1 cellular context compared by ENCODE assay signal in the genomic region with DNA sequence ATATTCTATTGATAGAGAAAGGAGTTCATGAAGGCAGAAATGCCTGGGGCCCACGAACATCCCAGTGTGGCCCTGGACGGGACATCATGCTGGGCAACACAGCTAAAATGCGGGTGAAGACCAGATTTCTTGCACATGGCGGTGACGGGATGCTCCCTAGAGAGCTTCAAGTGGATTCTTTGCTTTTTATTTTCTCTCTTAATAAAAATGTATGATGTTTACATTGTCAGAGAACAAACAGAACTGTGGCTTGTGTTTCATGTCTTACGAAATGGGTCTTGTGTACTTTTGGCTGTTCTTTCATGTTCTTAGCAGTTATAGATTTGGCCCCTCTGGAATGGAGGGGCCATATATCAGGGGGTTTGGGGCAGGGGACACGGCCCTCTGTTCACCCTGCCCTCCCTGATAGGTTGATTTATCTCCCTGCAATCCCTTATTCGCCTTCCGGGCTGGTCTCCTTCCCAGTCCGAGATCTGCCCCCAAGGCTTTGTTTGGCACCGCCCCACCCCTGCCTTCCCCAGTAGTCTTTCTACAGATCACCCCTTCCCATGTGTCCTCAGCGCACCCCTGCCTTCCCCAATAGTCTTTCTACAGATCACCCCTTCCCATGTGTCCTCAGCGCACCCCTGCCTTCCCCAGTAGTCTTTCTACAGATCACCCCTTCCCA.
A peak's percentile ranks its signal among the peaks of the same experiment; 100 is the strongest.
TF ChIP-seq lines count a peak whose summit lies in the region.

No MANE protein-coding gene starts in this region.

TF ChIP-seq in HepG2, 621 proteins besides CTCF, POLR2A, EP300 and RAD21 (continued from another document and continues in another):
- TF ChIP-seq ARID3A (IDR thresholded peaks at IDR 0.05; ENCODE audit: low read depth, low read length) = peak; percentile 79
- peak; percentile 58 for TF ChIP-seq HHEX (CRISPR knock-in tag; IDR thresholded peaks at IDR 0.05)
- TF ChIP-seq, protein P1, sequence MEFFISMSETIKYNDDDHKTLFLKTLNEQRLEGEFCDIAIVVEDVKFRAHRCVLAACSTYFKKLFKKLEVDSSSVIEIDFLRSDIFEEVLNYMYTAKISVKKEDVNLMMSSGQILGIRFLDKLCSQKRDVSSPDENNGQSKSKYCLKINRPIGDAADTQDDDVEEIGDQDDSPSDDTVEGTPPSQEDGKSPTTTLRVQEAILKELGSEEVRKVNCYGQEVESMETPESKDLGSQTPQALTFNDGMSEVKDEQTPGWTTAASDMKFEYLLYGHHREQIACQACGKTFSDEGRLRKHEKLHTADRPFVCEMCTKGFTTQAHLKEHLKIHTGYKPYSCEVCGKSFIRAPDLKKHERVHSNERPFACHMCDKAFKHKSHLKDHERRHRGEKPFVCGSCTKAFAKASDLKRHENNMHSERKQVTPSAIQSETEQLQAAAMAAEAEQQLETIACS (CRISPR knock-in tag; IDR thresholded peaks at IDR 0.05) = no peak
- no peak for TF ChIP-seq ZNF550 (CRISPR knock-in tag; IDR thresholded peaks at IDR 0.05; ENCODE audit: borderline replicate concordance)
- TF ChIP-seq, protein P2, sequence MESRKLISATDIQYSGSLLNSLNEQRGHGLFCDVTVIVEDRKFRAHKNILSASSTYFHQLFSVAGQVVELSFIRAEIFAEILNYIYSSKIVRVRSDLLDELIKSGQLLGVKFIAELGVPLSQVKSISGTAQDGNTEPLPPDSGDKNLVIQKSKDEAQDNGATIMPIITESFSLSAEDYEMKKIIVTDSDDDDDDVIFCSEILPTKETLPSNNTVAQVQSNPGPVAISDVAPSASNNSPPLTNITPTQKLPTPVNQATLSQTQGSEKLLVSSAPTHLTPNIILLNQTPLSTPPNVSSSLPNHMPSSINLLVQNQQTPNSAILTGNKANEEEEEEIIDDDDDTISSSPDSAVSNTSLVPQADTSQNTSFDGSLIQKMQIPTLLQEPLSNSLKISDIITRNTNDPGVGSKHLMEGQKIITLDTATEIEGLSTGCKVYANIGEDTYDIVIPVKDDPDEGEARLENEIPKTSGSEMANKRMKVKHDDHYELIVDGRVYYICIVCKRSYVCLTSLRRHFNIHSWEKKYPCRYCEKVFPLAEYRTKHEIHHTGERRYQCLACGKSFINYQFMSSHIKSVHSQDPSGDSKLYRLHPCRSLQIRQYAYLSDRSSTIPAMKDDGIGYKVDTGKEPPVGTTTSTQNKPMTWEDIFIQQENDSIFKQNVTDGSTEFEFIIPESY (CRISPR knock-in tag; IDR thresholded peaks at IDR 0.05) = no peak
- TF ChIP-seq, protein P3, sequence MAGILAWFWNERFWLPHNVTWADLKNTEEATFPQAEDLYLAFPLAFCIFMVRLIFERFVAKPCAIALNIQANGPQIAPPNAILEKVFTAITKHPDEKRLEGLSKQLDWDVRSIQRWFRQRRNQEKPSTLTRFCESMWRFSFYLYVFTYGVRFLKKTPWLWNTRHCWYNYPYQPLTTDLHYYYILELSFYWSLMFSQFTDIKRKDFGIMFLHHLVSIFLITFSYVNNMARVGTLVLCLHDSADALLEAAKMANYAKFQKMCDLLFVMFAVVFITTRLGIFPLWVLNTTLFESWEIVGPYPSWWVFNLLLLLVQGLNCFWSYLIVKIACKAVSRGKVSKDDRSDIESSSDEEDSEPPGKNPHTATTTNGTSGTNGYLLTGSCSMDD (CRISPR knock-in tag; IDR thresholded peaks at IDR 0.05) = no peak
- TF ChIP-seq, protein P4, sequence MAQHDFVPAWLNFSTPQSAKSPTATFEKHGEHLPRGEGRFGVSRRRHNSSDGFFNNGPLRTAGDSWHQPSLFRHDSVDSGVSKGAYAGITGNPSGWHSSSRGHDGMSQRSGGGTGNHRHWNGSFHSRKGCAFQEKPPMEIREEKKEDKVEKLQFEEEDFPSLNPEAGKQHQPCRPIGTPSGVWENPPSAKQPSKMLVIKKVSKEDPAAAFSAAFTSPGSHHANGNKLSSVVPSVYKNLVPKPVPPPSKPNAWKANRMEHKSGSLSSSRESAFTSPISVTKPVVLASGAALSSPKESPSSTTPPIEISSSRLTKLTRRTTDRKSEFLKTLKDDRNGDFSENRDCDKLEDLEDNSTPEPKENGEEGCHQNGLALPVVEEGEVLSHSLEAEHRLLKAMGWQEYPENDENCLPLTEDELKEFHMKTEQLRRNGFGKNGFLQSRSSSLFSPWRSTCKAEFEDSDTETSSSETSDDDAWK (CRISPR knock-in tag; IDR thresholded peaks at IDR 0.05) = no peak
- TF ChIP-seq, protein P5, sequence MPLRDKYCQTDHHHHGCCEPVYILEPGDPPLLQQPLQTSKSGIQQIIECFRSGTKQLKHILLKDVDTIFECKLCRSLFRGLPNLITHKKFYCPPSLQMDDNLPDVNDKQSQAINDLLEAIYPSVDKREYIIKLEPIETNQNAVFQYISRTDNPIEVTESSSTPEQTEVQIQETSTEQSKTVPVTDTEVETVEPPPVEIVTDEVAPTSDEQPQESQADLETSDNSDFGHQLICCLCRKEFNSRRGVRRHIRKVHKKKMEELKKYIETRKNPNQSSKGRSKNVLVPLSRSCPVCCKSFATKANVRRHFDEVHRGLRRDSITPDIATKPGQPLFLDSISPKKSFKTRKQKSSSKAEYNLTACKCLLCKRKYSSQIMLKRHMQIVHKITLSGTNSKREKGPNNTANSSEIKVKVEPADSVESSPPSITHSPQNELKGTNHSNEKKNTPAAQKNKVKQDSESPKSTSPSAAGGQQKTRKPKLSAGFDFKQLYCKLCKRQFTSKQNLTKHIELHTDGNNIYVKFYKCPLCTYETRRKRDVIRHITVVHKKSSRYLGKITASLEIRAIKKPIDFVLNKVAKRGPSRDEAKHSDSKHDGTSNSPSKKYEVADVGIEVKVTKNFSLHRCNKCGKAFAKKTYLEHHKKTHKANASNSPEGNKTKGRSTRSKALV (CRISPR knock-in tag; IDR thresholded peaks at IDR 0.05) = no peak
- peak; percentile 87 for TF ChIP-seq BCL6 (CRISPR knock-in tag; IDR thresholded peaks at IDR 0.05)
- no peak for TF ChIP-seq ZNF646 (CRISPR knock-in tag; IDR thresholded peaks at IDR 0.05)
- no peak for TF ChIP-seq ZHX2 (IDR thresholded peaks at IDR 0.05; ENCODE audit: low read depth)
- TF ChIP-seq ZHX2 (CRISPR knock-in tag; IDR thresholded peaks at IDR 0.05; ENCODE audit: borderline replicate concordance) = no peak
- TF ChIP-seq HNRNPLL (IDR thresholded peaks at IDR 0.05; ENCODE audit: low read depth, low read length, poor library complexity, severe bottlenecking) = no peak
- no peak for TF ChIP-seq BORCS8-MEF2B (CRISPR knock-in tag; IDR thresholded peaks at IDR 0.05)
- no peak for TF ChIP-seq ATF7 (IDR thresholded peaks at IDR 0.05)
- TF ChIP-seq ATF7 (CRISPR knock-in tag; IDR thresholded peaks at IDR 0.05) = no peak
- TF ChIP-seq ZNF282 (IDR thresholded peaks at IDR 0.05; ENCODE audit: partially characterized antibody) = no peak
- no peak for TF ChIP-seq KLF6 (CRISPR knock-in tag; IDR thresholded peaks at IDR 0.05)
- TF ChIP-seq ZNF761 (CRISPR knock-in tag; conservative IDR thresholded peaks at IDR 0.05) = no peak
- no peak for TF ChIP-seq MXD1 (CRISPR knock-in tag; IDR thresholded peaks at IDR 0.05)
- TF ChIP-seq ZNF619 (CRISPR knock-in tag; IDR thresholded peaks at IDR 0.05) = no peak
- TF ChIP-seq SIN3A (IDR thresholded peaks at IDR 0.05; ENCODE audit: borderline replicate concordance, low read depth, low read length) = no peak
- no peak for TF ChIP-seq BHLHE40 (IDR thresholded peaks at IDR 0.05; ENCODE audit: low read length)
- no peak for TF ChIP-seq ZNF556 (CRISPR knock-in tag; IDR thresholded peaks at IDR 0.05; ENCODE audit: borderline replicate concordance)
